1 cellular context compared by ENCODE assay signal in the genomic region with DNA sequence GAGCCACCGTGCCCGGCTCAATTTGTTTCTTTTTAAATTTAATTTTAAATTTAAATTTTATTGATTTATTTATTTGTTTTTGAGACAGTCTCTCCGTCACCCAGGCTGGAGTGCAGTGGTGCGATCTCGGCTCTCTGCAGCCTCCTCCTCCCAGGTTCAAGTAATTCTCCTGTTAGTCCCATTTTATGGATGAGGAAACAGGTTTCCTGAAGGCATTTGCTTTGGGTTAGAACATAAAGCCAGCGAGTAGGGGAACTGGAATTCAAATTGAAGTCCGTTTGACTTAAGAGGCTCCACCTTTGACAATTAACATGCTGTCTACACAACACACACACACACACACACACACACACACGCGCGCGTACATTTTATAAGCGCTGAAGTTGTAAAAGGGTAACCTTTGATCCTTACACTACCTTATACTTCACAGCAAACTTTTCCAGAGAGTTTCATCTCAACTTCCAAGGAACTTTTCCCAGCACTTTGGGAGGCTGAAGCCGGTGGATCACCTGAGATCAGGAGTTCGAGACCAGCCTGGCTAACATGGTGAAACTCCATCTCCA.
TF ChIP-seq lines count a peak whose summit lies in the region.

No MANE protein-coding gene starts in this region.

TF ChIP-seq in K562, 482 proteins besides CTCF, POLR2A, EP300 and RAD21 (continued from another document):
- TF ChIP-seq CSDE1 (IDR thresholded peaks at IDR 0.05): no peak
- TF ChIP-seq BACH1 (tag; IDR thresholded peaks at IDR 0.05): no peak
- TF ChIP-seq CREB3 (tag; conservative IDR thresholded peaks at IDR 0.05; ENCODE audit: low read depth): no peak
- TF ChIP-seq NR1H2 (CRISPR knock-in tag; IDR thresholded peaks at IDR 0.05): no peak
- TF ChIP-seq, protein P1, sequence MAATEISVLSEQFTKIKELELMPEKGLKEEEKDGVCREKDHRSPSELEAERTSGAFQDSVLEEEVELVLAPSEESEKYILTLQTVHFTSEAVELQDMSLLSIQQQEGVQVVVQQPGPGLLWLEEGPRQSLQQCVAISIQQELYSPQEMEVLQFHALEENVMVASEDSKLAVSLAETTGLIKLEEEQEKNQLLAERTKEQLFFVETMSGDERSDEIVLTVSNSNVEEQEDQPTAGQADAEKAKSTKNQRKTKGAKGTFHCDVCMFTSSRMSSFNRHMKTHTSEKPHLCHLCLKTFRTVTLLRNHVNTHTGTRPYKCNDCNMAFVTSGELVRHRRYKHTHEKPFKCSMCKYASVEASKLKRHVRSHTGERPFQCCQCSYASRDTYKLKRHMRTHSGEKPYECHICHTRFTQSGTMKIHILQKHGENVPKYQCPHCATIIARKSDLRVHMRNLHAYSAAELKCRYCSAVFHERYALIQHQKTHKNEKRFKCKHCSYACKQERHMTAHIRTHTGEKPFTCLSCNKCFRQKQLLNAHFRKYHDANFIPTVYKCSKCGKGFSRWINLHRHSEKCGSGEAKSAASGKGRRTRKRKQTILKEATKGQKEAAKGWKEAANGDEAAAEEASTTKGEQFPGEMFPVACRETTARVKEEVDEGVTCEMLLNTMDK (IDR thresholded peaks at IDR 0.05; ENCODE audit: borderline replicate concordance, insufficient read depth, low read depth, low read length, poor library complexity, severe bottlenecking): no peak
- TF ChIP-seq, protein P2, sequence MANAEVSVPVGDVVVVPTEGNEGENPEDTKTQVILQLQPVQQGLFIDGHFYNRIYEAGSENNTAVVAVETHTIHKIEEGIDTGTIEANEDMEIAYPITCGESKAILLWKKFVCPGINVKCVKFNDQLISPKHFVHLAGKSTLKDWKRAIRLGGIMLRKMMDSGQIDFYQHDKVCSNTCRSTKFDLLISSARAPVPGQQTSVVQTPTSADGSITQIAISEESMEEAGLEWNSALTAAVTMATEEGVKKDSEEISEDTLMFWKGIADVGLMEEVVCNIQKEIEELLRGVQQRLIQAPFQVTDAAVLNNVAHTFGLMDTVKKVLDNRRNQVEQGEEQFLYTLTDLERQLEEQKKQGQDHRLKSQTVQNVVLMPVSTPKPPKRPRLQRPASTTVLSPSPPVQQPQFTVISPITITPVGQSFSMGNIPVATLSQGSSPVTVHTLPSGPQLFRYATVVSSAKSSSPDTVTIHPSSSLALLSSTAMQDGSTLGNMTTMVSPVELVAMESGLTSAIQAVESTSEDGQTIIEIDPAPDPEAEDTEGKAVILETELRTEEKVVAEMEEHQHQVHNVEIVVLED (CRISPR knock-in tag; IDR thresholded peaks at IDR 0.05): no peak
- TF ChIP-seq, protein P3, sequence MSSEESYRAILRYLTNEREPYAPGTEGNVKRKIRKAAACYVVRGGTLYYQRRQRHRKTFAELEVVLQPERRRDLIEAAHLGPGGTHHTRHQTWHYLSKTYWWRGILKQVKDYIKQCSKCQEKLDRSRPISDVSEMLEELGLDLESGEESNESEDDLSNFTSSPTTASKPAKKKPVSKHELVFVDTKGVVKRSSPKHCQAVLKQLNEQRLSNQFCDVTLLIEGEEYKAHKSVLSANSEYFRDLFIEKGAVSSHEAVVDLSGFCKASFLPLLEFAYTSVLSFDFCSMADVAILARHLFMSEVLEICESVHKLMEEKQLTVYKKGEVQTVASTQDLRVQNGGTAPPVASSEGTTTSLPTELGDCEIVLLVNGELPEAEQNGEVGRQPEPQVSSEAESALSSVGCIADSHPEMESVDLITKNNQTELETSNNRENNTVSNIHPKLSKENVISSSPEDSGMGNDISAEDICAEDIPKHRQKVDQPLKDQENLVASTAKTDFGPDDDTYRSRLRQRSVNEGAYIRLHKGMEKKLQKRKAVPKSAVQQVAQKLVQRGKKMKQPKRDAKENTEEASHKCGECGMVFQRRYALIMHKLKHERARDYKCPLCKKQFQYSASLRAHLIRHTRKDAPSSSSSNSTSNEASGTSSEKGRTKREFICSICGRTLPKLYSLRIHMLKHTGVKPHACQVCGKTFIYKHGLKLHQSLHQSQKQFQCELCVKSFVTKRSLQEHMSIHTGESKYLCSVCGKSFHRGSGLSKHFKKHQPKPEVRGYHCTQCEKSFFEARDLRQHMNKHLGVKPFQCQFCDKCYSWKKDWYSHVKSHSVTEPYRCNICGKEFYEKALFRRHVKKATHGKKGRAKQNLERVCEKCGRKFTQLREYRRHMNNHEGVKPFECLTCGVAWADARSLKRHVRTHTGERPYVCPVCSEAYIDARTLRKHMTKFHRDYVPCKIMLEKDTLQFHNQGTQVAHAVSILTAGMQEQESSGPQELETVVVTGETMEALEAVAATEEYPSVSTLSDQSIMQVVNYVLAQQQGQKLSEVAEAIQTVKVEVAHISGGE (CRISPR knock-in tag; IDR thresholded peaks at IDR 0.05): peak in 1 of 3 experiments; percentile 95; a peak in 2 of 6 replicates
- TF ChIP-seq, protein P4, sequence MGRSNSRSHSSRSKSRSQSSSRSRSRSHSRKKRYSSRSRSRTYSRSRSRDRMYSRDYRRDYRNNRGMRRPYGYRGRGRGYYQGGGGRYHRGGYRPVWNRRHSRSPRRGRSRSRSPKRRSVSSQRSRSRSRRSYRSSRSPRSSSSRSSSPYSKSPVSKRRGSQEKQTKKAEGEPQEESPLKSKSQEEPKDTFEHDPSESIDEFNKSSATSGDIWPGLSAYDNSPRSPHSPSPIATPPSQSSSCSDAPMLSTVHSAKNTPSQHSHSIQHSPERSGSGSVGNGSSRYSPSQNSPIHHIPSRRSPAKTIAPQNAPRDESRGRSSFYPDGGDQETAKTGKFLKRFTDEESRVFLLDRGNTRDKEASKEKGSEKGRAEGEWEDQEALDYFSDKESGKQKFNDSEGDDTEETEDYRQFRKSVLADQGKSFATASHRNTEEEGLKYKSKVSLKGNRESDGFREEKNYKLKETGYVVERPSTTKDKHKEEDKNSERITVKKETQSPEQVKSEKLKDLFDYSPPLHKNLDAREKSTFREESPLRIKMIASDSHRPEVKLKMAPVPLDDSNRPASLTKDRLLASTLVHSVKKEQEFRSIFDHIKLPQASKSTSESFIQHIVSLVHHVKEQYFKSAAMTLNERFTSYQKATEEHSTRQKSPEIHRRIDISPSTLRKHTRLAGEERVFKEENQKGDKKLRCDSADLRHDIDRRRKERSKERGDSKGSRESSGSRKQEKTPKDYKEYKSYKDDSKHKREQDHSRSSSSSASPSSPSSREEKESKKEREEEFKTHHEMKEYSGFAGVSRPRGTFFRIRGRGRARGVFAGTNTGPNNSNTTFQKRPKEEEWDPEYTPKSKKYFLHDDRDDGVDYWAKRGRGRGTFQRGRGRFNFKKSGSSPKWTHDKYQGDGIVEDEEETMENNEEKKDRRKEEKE (IDR thresholded peaks at IDR 0.05; ENCODE audit: borderline replicate concordance in 1 of 2, control insufficient read depth in 1 of 2, low read depth in 2 of 2, low read length in 1 of 2): peak in 1 of 2 experiments; percentile 65; a peak in 1 of 4 replicates
- no peak for TF ChIP-seq MAFF (IDR thresholded peaks at IDR 0.05; ENCODE audit: low read length)
- TF ChIP-seq PML (IDR thresholded peaks at IDR 0.05; ENCODE audit: low read length): no peak
- TF ChIP-seq, protein P5, sequence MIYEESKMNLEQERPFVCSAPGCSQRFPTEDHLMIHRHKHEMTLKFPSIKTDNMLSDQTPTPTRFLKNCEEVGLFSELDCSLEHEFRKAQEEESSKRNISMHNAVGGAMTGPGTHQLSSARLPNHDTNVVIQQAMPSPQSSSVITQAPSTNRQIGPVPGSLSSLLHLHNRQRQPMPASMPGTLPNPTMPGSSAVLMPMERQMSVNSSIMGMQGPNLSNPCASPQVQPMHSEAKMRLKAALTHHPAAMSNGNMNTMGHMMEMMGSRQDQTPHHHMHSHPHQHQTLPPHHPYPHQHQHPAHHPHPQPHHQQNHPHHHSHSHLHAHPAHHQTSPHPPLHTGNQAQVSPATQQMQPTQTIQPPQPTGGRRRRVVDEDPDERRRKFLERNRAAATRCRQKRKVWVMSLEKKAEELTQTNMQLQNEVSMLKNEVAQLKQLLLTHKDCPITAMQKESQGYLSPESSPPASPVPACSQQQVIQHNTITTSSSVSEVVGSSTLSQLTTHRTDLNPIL (CRISPR knock-in tag; IDR thresholded peaks at IDR 0.05): no peak
